ENCODE assay signal across 24 cellular contexts in the genomic region with DNA sequence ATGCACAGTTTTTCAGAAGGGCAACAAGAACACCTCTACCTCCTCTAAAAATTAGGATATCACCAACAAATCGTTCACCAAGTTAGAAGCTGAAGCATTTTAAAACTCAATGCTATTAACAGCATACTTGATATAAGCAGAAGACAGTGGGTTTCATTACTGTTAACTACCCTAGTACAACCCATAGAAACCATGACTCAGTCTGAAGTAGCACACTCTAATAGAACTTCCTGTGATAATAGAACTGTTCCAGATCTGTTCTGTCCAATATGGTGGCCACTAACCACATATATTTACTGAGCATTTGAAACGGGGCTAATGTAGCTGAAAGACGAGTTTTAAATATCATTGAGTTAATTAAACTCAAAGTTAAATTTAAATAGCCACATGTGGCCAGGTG.
DNase-seq lines count a peak whose midpoint lies in the region; ATAC-seq, FAIRE-seq and TF ChIP-seq lines count a peak whose summit lies in the region.
"Had no signal": no experiment of that assay in that cellular context is flagged by ENCODE, and none has a peak within 500 bp of the region (broad histone marks: within the 10 kb centered on the region; RNA-seq: fewer than 3 reads in every experiment).

No MANE protein-coding gene starts in this region.

- no peak overlapping the region for H2AFZ ChIP-seq in K562 (ENCODE audit: low read depth, low read length)

- no peak for DNase-seq in activated CD8-positive, alpha-beta T cell treated with anti-CD3 and anti-CD28 coated beads for 36 hours
- no peak for DNase-seq in activated CD8-positive, alpha-beta T cell treated with anti-CD3 and anti-CD28 coated beads, Interleukin-2, amount 10 ng/mL, durations not matched to agents 7 days and 5 days
- DNase-seq in stimulated activated naive CD8-positive, alpha-beta T cell treated with anti-CD3 and anti-CD28 coated beads, Interleukin-15, amount 100 ng/mL, for 72 hours, result no peak
- no peak for DNase-seq in stimulated activated naive CD8-positive, alpha-beta T cell treated with anti-CD3 and anti-CD28 coated beads, Interleukin-15, Interleukin-2, amounts not matched to agents 100 U/mL and 50 U/mL, for 24 hours
- no peak for DNase-seq in K562 (ENCODE audit: extremely low read depth in 1 of 4, low spot score in 3 of 4)
- DNase-seq in SIG-M5 (lab: John Stamatoyannopoulos, UW), result no peak
- no peak for DNase-seq in effector memory CD4-positive, alpha-beta T cell
- DNase-seq: 8988T; ACHN; AML-193; BE2C; CD4-positive, alpha-beta T cell; CD8-positive, alpha-beta memory T cell; DMS53; DMS79 treated with DMSO at 0.1 percent for 48 hours; GF-D8; GOT3; HFFc6 had no signal

- no peaks in the 10 kb centered on the region for H4K20me1 ChIP-seq in K562 (replicated peaks; ENCODE audit: control insufficient read depth, insufficient read depth, low read length)
- H4K20me1 ChIP-seq: BLaER1 treated with 17β-estradiol and CSF1 and Interleukin-3, amounts not matched to agents 10 nM and 100 nM had no signal

- no peaks in the 10 kb centered on the region for H3K4me1 ChIP-seq in K562 (replicated peaks in 1 of 2; ENCODE audit: control insufficient read depth in 2 of 2, insufficient read depth in 2 of 2, low read length in 2 of 2)
- no peaks in the 10 kb centered on the region for H3K4me1 ChIP-seq in effector memory CD4-positive, alpha-beta T cell (ENCODE audit: control insufficient read depth, insufficient read depth, low read length, poor library complexity, severe bottlenecking)
- H3K4me1 ChIP-seq: A549, BE2C had no signal

- no peak overlapping the region for H3K4me3 ChIP-seq in K562
- H3K4me3 ChIP-seq in effector memory CD4-positive, alpha-beta T cell (ENCODE audit: insufficient read depth, low read depth, low read length, poor library complexity, severe bottlenecking), result no peak overlapping the region
- H3K4me3 ChIP-seq: A549; BLaER1 treated with 17β-estradiol and CSF1 and Interleukin-3, amounts not matched to agents 10 nM and 100 nM; HAP-1 had no signal

- no peak for TF ChIP-seq POLR2A in K562 (conservative IDR thresholded peaks at IDR 0.05)

- no peak overlapping the region for H3K4me2 ChIP-seq in K562 (ENCODE audit: insufficient read depth, low read length)
- H3K4me2 ChIP-seq: A549; BLaER1 treated with 17β-estradiol and CSF1 and Interleukin-3, amounts not matched to agents 10 nM and 100 nM had no signal

- no peaks in the 10 kb centered on the region for H3K27me3 ChIP-seq in K562 (ENCODE audit: control insufficient read depth in 2 of 2, insufficient read depth in 2 of 2, low read length in 2 of 2)
- no peaks in the 10 kb centered on the region for H3K27me3 ChIP-seq in effector memory CD4-positive, alpha-beta T cell (replicated peaks; ENCODE audit: control insufficient read depth, insufficient read depth, low read length, poor library complexity, severe bottlenecking)
- H3K27me3 ChIP-seq: BE2C; BLaER1 treated with 17β-estradiol and CSF1 and Interleukin-3, amounts not matched to agents 10 nM and 100 nM had no signal

- peaks cover 9% of the 10 kb centered on the region for H3K4me1 Mint-ChIP-seq in activated CD8-positive, alpha-beta T cell treated with anti-CD3 and anti-CD28 coated beads for 36 hours (ENCODE audit: low read depth)
- H3K4me1 Mint-ChIP-seq in activated CD8-positive, alpha-beta T cell treated with anti-CD3 and anti-CD28 coated beads, Interleukin-2, amount 10 ng/mL, durations not matched to agents 7 days and 5 days (ENCODE audit: low read depth), result no peaks in the 10 kb centered on the region
- H3K4me1 Mint-ChIP-seq in stimulated activated naive CD8-positive, alpha-beta T cell treated with anti-CD3 and anti-CD28 coated beads, Interleukin-15, amount 100 ng/mL, for 72 hours, result peaks cover 7% of the 10 kb centered on the region
- H3K4me1 Mint-ChIP-seq: CD14-positive monocyte; CD8-positive, alpha-beta memory T cell had no signal

- TF ChIP-seq RAD21 in K562 (CRISPR knock-in tag; conservative IDR thresholded peaks at IDR 0.05 in 1 of 2, IDR thresholded peaks at IDR 0.05 in 1 of 2), result no peak

- TF ChIP-seq EP300 in K562 (IDR thresholded peaks at IDR 0.05; ENCODE audit: low read length), result no peak

- WGBS in K562 (ENCODE audit: insufficient coverage, low coverage, missing lambda C conversion rate), result 45% methylated on average over 3 of the region's 3 CpGs

- CTCF ChIA-PET in activated CD8-positive, alpha-beta T cell treated with anti-CD3 and anti-CD28 coated beads for 36 hours (lab: Charles Lee), result interaction anchor here (0.5 kb wide), 1 partner anchor 91 kb away, joined by 3 read pairs; no protein-coding TSS in a partner anchor
- CTCF ChIA-PET in activated CD8-positive, alpha-beta T cell treated with anti-CD3 and anti-CD28 coated beads, Interleukin-2, amount 10 ng/mL, durations not matched to agents 7 days and 5 days (lab: Charles Lee), result no interaction called here
- CTCF ChIA-PET in K562 (lab: Yijun Ruan, JAX; ENCODE audit: low intra/inter-chr PET ratio), result no interaction called here

- peak; percentile 56 for ATAC-seq in activated CD8-positive, alpha-beta T cell treated with anti-CD3 and anti-CD28 coated beads for 36 hours
- no peak for ATAC-seq in activated CD8-positive, alpha-beta T cell treated with anti-CD3 and anti-CD28 coated beads, Interleukin-2, amount 10 ng/mL, durations not matched to agents 7 days and 5 days
- peak; percentile 80 for ATAC-seq in stimulated activated naive CD8-positive, alpha-beta T cell treated with anti-CD3 and anti-CD28 coated beads, Interleukin-15, amount 100 ng/mL, for 72 hours
- no peak for ATAC-seq in stimulated activated naive CD8-positive, alpha-beta T cell treated with anti-CD3 and anti-CD28 coated beads, Interleukin-15, Interleukin-2, amounts not matched to agents 100 U/mL and 50 U/mL, for 24 hours
- no peak for ATAC-seq in K562
- ATAC-seq: A549 had no signal

- H3K36me3 Mint-ChIP-seq in activated CD8-positive, alpha-beta T cell treated with anti-CD3 and anti-CD28 coated beads for 36 hours (ENCODE audit: low read depth), result no peaks in the 10 kb centered on the region
- H3K36me3 Mint-ChIP-seq in activated CD8-positive, alpha-beta T cell treated with anti-CD3 and anti-CD28 coated beads, Interleukin-2, amount 10 ng/mL, durations not matched to agents 7 days and 5 days (ENCODE audit: low read depth), result no peaks in the 10 kb centered on the region
- H3K36me3 Mint-ChIP-seq: CD14-positive monocyte had no signal

- H3K9me1 ChIP-seq in K562 (ENCODE audit: control insufficient read depth, insufficient read depth, low read length), result no peaks in the 10 kb centered on the region

- H3K27me3 Mint-ChIP-seq in activated CD8-positive, alpha-beta T cell treated with anti-CD3 and anti-CD28 coated beads for 36 hours, result no peaks in the 10 kb centered on the region
- H3K27me3 Mint-ChIP-seq in activated CD8-positive, alpha-beta T cell treated with anti-CD3 and anti-CD28 coated beads, Interleukin-2, amount 10 ng/mL, durations not matched to agents 7 days and 5 days (ENCODE audit: low read depth), result no peaks in the 10 kb centered on the region
- no peaks in the 10 kb centered on the region for H3K27me3 Mint-ChIP-seq in stimulated activated naive CD8-positive, alpha-beta T cell treated with anti-CD3 and anti-CD28 coated beads, Interleukin-15, amount 100 ng/mL, for 72 hours
- H3K27me3 Mint-ChIP-seq: CD4-positive, alpha-beta T cell; CD8-positive, alpha-beta memory T cell had no signal

- H3K79me2 ChIP-seq in K562 (ENCODE audit: control insufficient read depth, insufficient read depth, low read length), result no peaks in the 10 kb centered on the region

- H3K9me3 Mint-ChIP-seq in activated CD8-positive, alpha-beta T cell treated with anti-CD3 and anti-CD28 coated beads for 36 hours, result no peaks in the 10 kb centered on the region
- H3K9me3 Mint-ChIP-seq in activated CD8-positive, alpha-beta T cell treated with anti-CD3 and anti-CD28 coated beads, Interleukin-2, amount 10 ng/mL, durations not matched to agents 7 days and 5 days (ENCODE audit: insufficient read depth), result no peaks in the 10 kb centered on the region
- H3K9me3 Mint-ChIP-seq in stimulated activated naive CD8-positive, alpha-beta T cell treated with anti-CD3 and anti-CD28 coated beads, Interleukin-15, amount 100 ng/mL, for 72 hours, result no peaks in the 10 kb centered on the region
- H3K9me3 Mint-ChIP-seq: CD4-positive, alpha-beta T cell; CD8-positive, alpha-beta memory T cell had no signal

- H3K36me3 ChIP-seq in K562 (ENCODE audit: control insufficient read depth, insufficient read depth, low read length), result no peaks in the 10 kb centered on the region
- H3K36me3 ChIP-seq in effector memory CD4-positive, alpha-beta T cell (ENCODE audit: control insufficient read depth, insufficient read depth, low read length), result no peaks in the 10 kb centered on the region
- H3K36me3 ChIP-seq: BE2C; BLaER1 treated with 17β-estradiol and CSF1 and Interleukin-3, amounts not matched to agents 10 nM and 100 nM; HAP-1 had no signal

- intact Hi-C loops in activated CD8-positive, alpha-beta T cell treated with anti-CD3 and anti-CD28 coated beads for 36 hours (cut with micrococcal nuclease), result no loop called here
- intact Hi-C loops in K562 (cut with micrococcal nuclease), result no loop called here

- FAIRE-seq in K562 (lab: Jason Lieb, UNC), result no peak
- FAIRE-seq: A549, GM12892, H54 had no signal

- no peak for TF ChIP-seq CTCF in activated CD8-positive, alpha-beta T cell treated with anti-CD3 and anti-CD28 coated beads for 36 hours (IDR thresholded peaks at IDR 0.05)
- no peak for TF ChIP-seq CTCF in K562 (IDR thresholded peaks at IDR 0.05 in 2 of 3, conservative IDR thresholded peaks at IDR 0.05 in 1 of 3; ENCODE audit: insufficient read depth in 2 of 3, low read depth in 1 of 3, low read length in 3 of 3)

- no peak overlapping the region for H3K9ac ChIP-seq in K562 (ENCODE audit: insufficient read depth in 1 of 2, low read depth in 2 of 2, low read length in 2 of 2)
- H3K9ac ChIP-seq: BLaER1 treated with 17β-estradiol and CSF1 and Interleukin-3, amounts not matched to agents 10 nM and 100 nM had no signal

- no peaks in the 10 kb centered on the region for H3K9me3 ChIP-seq in K562 (replicated peaks; ENCODE audit: control insufficient read depth, insufficient read depth, low read depth, low read length)
- no peaks in the 10 kb centered on the region for H3K9me3 ChIP-seq in effector memory CD4-positive, alpha-beta T cell (ENCODE audit: control insufficient read depth, low read length)
- H3K9me3 ChIP-seq: A549; BE2C; BLaER1 treated with 17β-estradiol and CSF1 and Interleukin-3, amounts not matched to agents 10 nM and 100 nM; HAP-1 had no signal

- POLR2A ChIA-PET in activated CD8-positive, alpha-beta T cell treated with anti-CD3 and anti-CD28 coated beads for 36 hours (lab: Charles Lee), result no interaction called here
- POLR2A ChIA-PET in activated CD8-positive, alpha-beta T cell treated with anti-CD3 and anti-CD28 coated beads, Interleukin-2, amount 10 ng/mL, durations not matched to agents 7 days and 5 days (lab: Charles Lee), result no interaction called here
- POLR2A ChIA-PET in K562 (lab: Yijun Ruan, JAX), result no interaction called here

- no peak overlapping the region for H3K27ac Mint-ChIP-seq in activated CD8-positive, alpha-beta T cell treated with anti-CD3 and anti-CD28 coated beads for 36 hours
- no peak overlapping the region for H3K27ac Mint-ChIP-seq in activated CD8-positive, alpha-beta T cell treated with anti-CD3 and anti-CD28 coated beads, Interleukin-2, amount 10 ng/mL, durations not matched to agents 7 days and 5 days
- no peak overlapping the region for H3K27ac Mint-ChIP-seq in stimulated activated naive CD8-positive, alpha-beta T cell treated with anti-CD3 and anti-CD28 coated beads, Interleukin-15, amount 100 ng/mL, for 72 hours
- H3K27ac Mint-ChIP-seq: CD14-positive monocyte; CD4-positive, alpha-beta T cell; CD8-positive, alpha-beta memory T cell; HFFc6 had no signal

- H3K4me3 Mint-ChIP-seq in activated CD8-positive, alpha-beta T cell treated with anti-CD3 and anti-CD28 coated beads for 36 hours, result no peak overlapping the region
- no peak overlapping the region for H3K4me3 Mint-ChIP-seq in activated CD8-positive, alpha-beta T cell treated with anti-CD3 and anti-CD28 coated beads, Interleukin-2, amount 10 ng/mL, durations not matched to agents 7 days and 5 days
- no peak overlapping the region for H3K4me3 Mint-ChIP-seq in stimulated activated naive CD8-positive, alpha-beta T cell treated with anti-CD3 and anti-CD28 coated beads, Interleukin-15, amount 100 ng/mL, for 72 hours
- H3K4me3 Mint-ChIP-seq: CD14-positive monocyte; CD4-positive, alpha-beta T cell; CD8-positive, alpha-beta memory T cell; HFFc6 had no signal

- in situ Hi-C loops in K562 (cut with MboI), result no loop called here

- no TSS peak for BruUV-seq in K562 (replicated peaks; lab: Mats Ljungman, UMichigan)

- H3K27ac ChIP-seq in K562 (ENCODE audit: extremely low read depth, low read depth, low read length), result no peak overlapping the region
- H3K27ac ChIP-seq in effector memory CD4-positive, alpha-beta T cell (ENCODE audit: insufficient read depth, low read length, poor library complexity, severe bottlenecking), result no peak overlapping the region
- H3K27ac ChIP-seq: A549; BLaER1 treated with 17β-estradiol and CSF1 and Interleukin-3, amounts not matched to agents 10 nM and 100 nM had no signal

Comparison
In these comparisons a context has a peak if more than half of its experiments do, and no peak if none do; other contexts are left out.
1. ATAC-seq: peak in activated CD8-positive, alpha-beta T cell treated with anti-CD3 and anti-CD28 coated beads for 36 hours (single experiment) and stimulated activated naive CD8-positive, alpha-beta T cell treated with anti-CD3 and anti-CD28 coated beads, Interleukin-15, amount 100 ng/mL, for 72 hours (single experiment); none in activated CD8-positive, alpha-beta T cell treated with anti-CD3 and anti-CD28 coated beads, Interleukin-2, amount 10 ng/mL, durations not matched to agents 7 days and 5 days (single experiment), stimulated activated naive CD8-positive, alpha-beta T cell treated with anti-CD3 and anti-CD28 coated beads, Interleukin-15, Interleukin-2, amounts not matched to agents 100 U/mL and 50 U/mL, for 24 hours (single experiment) and K562 (single experiment).